In genomic region chr5:39083968-39084367, GRCh38 we compare ENCODE assay signal across 24 cellular contexts. TPM values are rescaled to one million over a fixed set of nuclear protein-coding genes. Genes with fewer than 3 reads are reported as not detected.
DNase-seq lines count a peak whose midpoint lies in the region; ATAC-seq, FAIRE-seq and TF ChIP-seq lines count a peak whose summit lies in the region.
"Had no signal": no experiment of that assay in that cellular context is flagged by ENCODE, and none has a peak within 500 bp of the region (broad histone marks: within the 10 kb centered on the region; RNA-seq: fewer than 3 reads in every experiment).

No MANE protein-coding gene starts in this region.

- H3K4me3 Mint-ChIP-seq in osteocyte (ENCODE audit: unreplicated experiment), result no peak overlapping the region
- H3K4me3 Mint-ChIP-seq: CD4-positive, CD25-positive, alpha-beta regulatory T cell; CD8-positive, alpha-beta memory T cell had no signal

- no peak overlapping the region for H3K9ac ChIP-seq in keratinocyte (ENCODE audit: control insufficient read depth, extremely low read depth, insufficient read depth, low read length)
- H3K9ac ChIP-seq: GM23248 had no signal

- intact Hi-C loops in upper lobe of right lung (cut with DNase I), result loop anchor here (10.0 kb wide), 1 partner anchor 89 kb away; no protein-coding TSS in a partner anchor

- H3K4me1 Mint-ChIP-seq in osteocyte (ENCODE audit: unreplicated experiment), result peaks cover 7% of the 10 kb centered on the region

- ATAC-seq in activated naive CD4-positive, alpha-beta T cell treated with anti-CD3 and anti-CD28 coated beads, Interleukin-2, amount 50 U/mL, for 72 hours, result peak; percentile 74 to 90
- ATAC-seq in HG02610 (IDR thresholded peaks at IDR 0.05; ENCODE audit: unreplicated experiment), result peak; percentile 59
- no peak for ATAC-seq in upper lobe of right lung
- ATAC-seq: K562 had no signal

- H3K27ac ChIP-seq in keratinocyte (ENCODE audit: control insufficient read depth, insufficient read depth, low read length) (no peak overlapping the region), upper lobe of right lung (no peak overlapping the region)
- H3K27ac ChIP-seq: GM23248 had no signal

- no peaks in the 10 kb centered on the region for H3K9me1 ChIP-seq in keratinocyte (ENCODE audit: control insufficient read depth, extremely low read depth, insufficient read depth, low read length)

- H3K4me2 ChIP-seq in keratinocyte (ENCODE audit: control insufficient read depth, extremely low read depth, insufficient read depth, low read depth, low read length), result no peak overlapping the region

- H3K9me3 Mint-ChIP-seq in activated naive CD4-positive, alpha-beta T cell treated with anti-CD3 and anti-CD28 coated beads, Interleukin-2, amount 50 U/mL, for 72 hours, result peaks cover 0 to 4% of the 10 kb centered on the region in 2 donors
- no peaks in the 10 kb centered on the region for H3K9me3 Mint-ChIP-seq in osteocyte (ENCODE audit: unreplicated experiment)

- DNase-seq in activated naive CD4-positive, alpha-beta T cell treated with anti-CD3 and anti-CD28 coated beads, Interleukin-2, amount 50 U/mL, for 72 hours (ENCODE audit: low spot score in 2 of 2), result no peak
- DNase-seq in activated naive CD4-positive, alpha-beta T cell treated with Interleukin-2 at 50 U/mL for 16 hours, result no peak
- no peak for DNase-seq in keratinocyte (ENCODE audit: low read depth, low spot score)
- DNase-seq in upper lobe of right lung, result no peak
- no peak for DNase-seq in osteocyte (ENCODE audit: extremely low spot score, unreplicated experiment)
- DNase-seq: ACHN; BE2C; C1 segment of cervical spinal cord; CD4-positive, CD25-positive, alpha-beta regulatory T cell; CD8-positive, alpha-beta memory T cell; COR-L47; DMS 273 treated with DMSO at 0.1 percent for 48 hours; DMS53; DND-41; EL; GM23248; HCEC 1CT; IMR-90 had no signal

- no peak overlapping the region for H3K27ac Mint-ChIP-seq in activated naive CD4-positive, alpha-beta T cell treated with anti-CD3 and anti-CD28 coated beads, Interleukin-2, amount 50 U/mL, for 72 hours
- H3K27ac Mint-ChIP-seq in osteocyte (ENCODE audit: unreplicated experiment), result no peak overlapping the region
- H3K27ac Mint-ChIP-seq: CD4-positive, CD25-positive, alpha-beta regulatory T cell; CD8-positive, alpha-beta memory T cell had no signal

- no peaks in the 10 kb centered on the region for H4K20me1 ChIP-seq in keratinocyte (ENCODE audit: control insufficient read depth, extremely low read depth, insufficient read depth, low read length)

- H3K4me3 ChIP-seq in keratinocyte (ENCODE audit: control insufficient read depth in 2 of 3, extremely low read depth in 1 of 3, insufficient read depth in 2 of 3, low read depth in 1 of 3, low read length in 3 of 3) (no peak overlapping the region), upper lobe of right lung (no peak overlapping the region)
- H3K4me3 ChIP-seq: GM23248, K562 had no signal

- no peaks in the 10 kb centered on the region for H3K79me2 ChIP-seq in keratinocyte (ENCODE audit: control insufficient read depth, insufficient read depth, low read length)

- FAIRE-seq in keratinocyte (lab: Jason Lieb, UNC), result peak; percentile 62
- FAIRE-seq: GM12892, GM19239, H54, HTR-8/SVneo, K562 had no signal

- H3K4me1 ChIP-seq in keratinocyte (ENCODE audit: control insufficient read depth, extremely low read depth, insufficient read depth, low read length) (peaks cover 4% of the 10 kb centered on the region), upper lobe of right lung (peaks cover 6% of the 10 kb centered on the region)
- H3K4me1 ChIP-seq: BE2C had no signal

- H2AFZ ChIP-seq in keratinocyte (ENCODE audit: control insufficient read depth, low read length), result no peak overlapping the region
- H2AFZ ChIP-seq: GM23248 had no signal

- TF ChIP-seq CTCF in keratinocyte (optimal IDR thresholded peaks at IDR 0.05 in 1 of 3, IDR thresholded peaks at IDR 0.05 in 1 of 3, conservative IDR thresholded peaks at IDR 0.05 in 1 of 3; ENCODE audit: extremely low read depth in 1 of 3, insufficient read depth in 2 of 3, low read length in 3 of 3) (no peak), upper lobe of right lung (IDR thresholded peaks at IDR 0.05) (no peak), osteocyte (IDR thresholded peaks at IDR 0.05) (no peak)

- H3K36me3 ChIP-seq in keratinocyte (ENCODE audit: control insufficient read depth in 2 of 2, extremely low read depth in 1 of 2, insufficient read depth in 2 of 2, low read length in 2 of 2) (no peaks in the 10 kb centered on the region), upper lobe of right lung (no peaks in the 10 kb centered on the region)
- H3K36me3 ChIP-seq: BE2C had no signal

- H3K27me3 Mint-ChIP-seq in osteocyte (ENCODE audit: unreplicated experiment), result no peaks in the 10 kb centered on the region

- dilution Hi-C loops in keratinocyte (cut with MboI; ENCODE audit: extremely low pct_ligation_motif_present, low sequenced_read_pairs), result no loop called here

- peaks cover 0 to 14% of the 10 kb centered on the region in 2 donors for H3K36me3 Mint-ChIP-seq in activated naive CD4-positive, alpha-beta T cell treated with anti-CD3 and anti-CD28 coated beads, Interleukin-2, amount 50 U/mL, for 72 hours
- no peaks in the 10 kb centered on the region for H3K36me3 Mint-ChIP-seq in osteocyte (ENCODE audit: unreplicated experiment)
- H3K36me3 Mint-ChIP-seq: CD4-positive, CD25-positive, alpha-beta regulatory T cell had no signal

- H3K27me3 ChIP-seq in keratinocyte (ENCODE audit: control insufficient read depth, extremely low read depth, insufficient read depth, low read length) (no peaks in the 10 kb centered on the region), upper lobe of right lung (peaks cover 5% of the 10 kb centered on the region)

- H3K9me3 ChIP-seq in keratinocyte (ENCODE audit: control insufficient read depth, low read depth, low read length), result no peaks in the 10 kb centered on the region
- H3K9me3 ChIP-seq in upper lobe of right lung, result no peaks in the 10 kb centered on the region
- H3K9me3 ChIP-seq: BE2C had no signal

RNA-seq across cellular contexts. Expression of gene RICTOR, which starts 9.8 kb away (rescaled TPM):
- total RNA-seq in activated naive CD4-positive, alpha-beta T cell treated with anti-CD3 and anti-CD28 coated beads, Interleukin-2, amount 50 U/mL, for 72 hours, result 10 to 100 TPM; 32.8 to 50.2 TPM
- polyA plus RNA-seq in keratinocyte, result 7.7 to 11.5 TPM (median 10.0 TPM) in 3 replicates
- polyA plus RNA-seq in keratinocyte (2011; ENCODE audit: low read depth), result 8.7 TPM
- 2.2 and 5.0 TPM in 2 replicates for polyA plus RNA-seq in keratinocyte (2011; cell fraction: cytosol; rRNA removed)
- 12.3 and 16.4 TPM in 2 replicates for polyA plus RNA-seq in keratinocyte (2011; cell fraction: nucleus; rRNA removed)
- polyA plus RNA-seq in keratinocyte (2012; ENCODE audit: low replicate concordance), result 5.0 and 6.5 TPM in 2 replicates
- polyA minus RNA-seq in keratinocyte, result 11.5 to 83.8 TPM (median 49.4 TPM) in 3 replicates
- polyA minus RNA-seq in keratinocyte (2011; cell fraction: cytosol; rRNA and poly(A)+ RNA removed), result 8.2 TPM
- polyA minus RNA-seq in keratinocyte (2011; cell fraction: nucleus; rRNA and poly(A)+ RNA removed), result 43.7 and 63.8 TPM in 2 replicates
- total RNA-seq in upper lobe of right lung, result 51.1 TPM
- 31.2 and 32.9 TPM in 2 replicates for total RNA-seq in osteocyte
